Comparison of ENCODE assay signal across 9 cellular contexts in genomic region chr17:62580947-62581346, GRCh38.
"Had no signal": no experiment of that assay in that cellular context is flagged by ENCODE, and none has a peak within 500 bp of the region (broad histone marks: within the 10 kb centered on the region; RNA-seq: fewer than 3 reads in every experiment).

No MANE protein-coding gene starts in this region.

- H2AFZ ChIP-seq: GM23248 had no signal

- H3K4me1 Mint-ChIP-seq: H9 had no signal

- H3K27ac ChIP-seq: HL-60, KMS-11 had no signal

- H3K9me3 Mint-ChIP-seq: H9, HFFc6 had no signal

- DNase-seq: GOT3, H9, HCEC 1CT, HFFc6, IMR-90, KBM-7 had no signal

- H3K9ac ChIP-seq: GM23248, KMS-11 had no signal

- H3K4me2 ChIP-seq: KMS-11 had no signal

- H3K4me3 Mint-ChIP-seq: H9, HFFc6 had no signal

- H3K4me3 ChIP-seq: GM23248 had no signal

- H3K27ac Mint-ChIP-seq: H9 had no signal
